16 cellular contexts compared by ENCODE assay signal in the genomic region with DNA sequence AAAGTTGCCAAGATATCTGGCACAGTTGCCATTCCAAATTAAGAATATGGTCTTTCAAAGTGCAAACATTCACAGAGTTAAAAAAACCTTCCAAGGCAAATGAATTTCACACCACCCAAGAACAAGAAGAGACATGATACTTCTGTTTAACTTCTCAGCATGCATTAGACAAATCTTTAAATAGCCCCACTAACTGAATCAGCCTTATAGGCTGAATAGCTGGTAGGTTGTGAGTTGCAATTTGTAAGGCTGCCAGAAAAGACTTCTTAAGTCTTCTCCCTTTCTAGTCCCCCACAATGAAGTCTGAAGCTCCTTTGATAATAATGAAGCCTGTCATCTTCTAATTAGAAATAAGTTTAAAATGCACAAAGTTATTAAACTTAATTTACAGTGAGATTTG.
"Had no signal": no experiment of that assay in that cellular context is flagged by ENCODE, and none has a peak within 500 bp of the region (broad histone marks: within the 10 kb centered on the region; RNA-seq: fewer than 3 reads in every experiment).

No MANE protein-coding gene starts in this region.

- H3K9me3 Mint-ChIP-seq: naive B cell, nephron, type B pancreatic cell had no signal

- H3K9me3 ChIP-seq: left ventricle myocardium inferior, thyroid gland had no signal

- H3K4me1 ChIP-seq: left ventricle myocardium inferior, thyroid gland had no signal

- H3K27ac Mint-ChIP-seq: naive B cell, nephron, type B pancreatic cell had no signal

- H3K27me3 ChIP-seq: hepatocyte, thyroid gland had no signal

- H2AFZ ChIP-seq: hepatocyte had no signal

- H3K4me3 Mint-ChIP-seq: naive B cell, nephron, type B pancreatic cell had no signal

- H3K36me3 Mint-ChIP-seq: naive B cell, type B pancreatic cell had no signal

- H3K4me3 ChIP-seq: hepatocyte, left ventricle myocardium inferior, smooth muscle cell, thyroid gland had no signal

- H3K4me2 ChIP-seq: hepatocyte, smooth muscle cell had no signal

- H3K79me2 ChIP-seq: hepatocyte had no signal

- H3K27me3 Mint-ChIP-seq: naive B cell, type B pancreatic cell had no signal

- ATAC-seq: left cardiac atrium, right cardiac atrium had no signal

- DNase-seq: effector memory CD4-positive, alpha-beta T cell; foreskin melanocyte; head of caudate nucleus; kidney; left cardiac atrium; left ventricle myocardium inferior; mesendoderm; naive B cell; right cardiac atrium; stimulated activated CD4-positive, alpha-beta T cell treated with anti-CD3 and anti-CD28 coated beads, Interleukin-2, amount 100 ng/mL, for 48 hours; stimulated activated naive CD4-positive, alpha-beta T cell treated with Interleukin-2 at 50 U/mL for 16 hours; thyroid gland had no signal

- H3K4me1 Mint-ChIP-seq: naive B cell had no signal

- H3K36me3 ChIP-seq: left ventricle myocardium inferior, thyroid gland had no signal

- H3K27ac ChIP-seq: hepatocyte, left ventricle myocardium inferior, thyroid gland had no signal
